ENCODE assay signal across 8 cellular contexts in genomic region chr4:51842554-51843308, GRCh38. TPM values are rescaled to one million over a fixed set of nuclear protein-coding genes. Genes with fewer than 3 reads are reported as not detected.
DNase-seq lines count a peak whose midpoint lies in the region; ATAC-seq, FAIRE-seq and TF ChIP-seq lines count a peak whose summit lies in the region.

TSS of gene DCUN1D4 (plus strand) at chr4:51843153. CDS start at chr4:51843243, 90 bp downstream.

- peaks cover 40% of the 10 kb centered on the region for H3K27me3 Mint-ChIP-seq in WTC11 (ENCODE audit: low read depth)

- peak within 1 kb of the TSS; percentile 77 for H3K4me3 ChIP-seq in AG09309 (ENCODE audit: control insufficient read depth, low read depth, low read length)
- H3K4me3 ChIP-seq in cardiac fibroblast (replicated peaks in 1 of 2; ENCODE audit: low read depth in 2 of 2, low read length in 2 of 2) = peak within 1 kb of the TSS; percentile 79 to 89
- H3K4me3 ChIP-seq in small intestine (ENCODE audit: low read depth in 1 of 2, low read length in 2 of 2) = peak within 1 kb of the TSS; percentile 79 to 92

- peak within 1 kb of the TSS; percentile 89 for H3K4me3 Mint-ChIP-seq in WTC11

- peaks cover 0 to 2% of the 10 kb centered on the region in 2 donors for H3K4me1 ChIP-seq in small intestine (ENCODE audit: control insufficient read depth in 2 of 2, insufficient read depth in 1 of 2, low read depth in 1 of 2, low read length in 1 of 2)

- no peaks in the 10 kb centered on the region for H3K27me3 ChIP-seq in small intestine (ENCODE audit: control insufficient read depth in 2 of 2, insufficient read depth in 2 of 2, low read length in 2 of 2)

- H3K9me3 ChIP-seq in small intestine (ENCODE audit: control insufficient read depth, low read depth) = no peaks in the 10 kb centered on the region

- H3K27ac ChIP-seq in small intestine (ENCODE audit: low read depth in 1 of 2, low read length in 1 of 2) = peak within 1 kb of the TSS; percentile 62 to 92

- CTCF ChIA-PET in WTC11 (lab: Charles Lee) = interaction anchor here (0.6 to 1.9 kb wide), 8 partner anchors 10 to 183 kb away, joined by 3 to 22 read pairs (median 6); no protein-coding TSS in a partner anchor

- no peaks in the 10 kb centered on the region for H3K36me3 ChIP-seq in small intestine (ENCODE audit: control insufficient read depth in 2 of 2, insufficient read depth in 2 of 2, low read length in 2 of 2)

- peak; percentile 95 for ATAC-seq in GM18909 (IDR thresholded peaks at IDR 0.05; ENCODE audit: poor library complexity, unreplicated experiment)
- peak; percentile 92 for ATAC-seq in HG03175 (IDR thresholded peaks at IDR 0.05; ENCODE audit: unreplicated experiment)
- ATAC-seq in WTC11 = peak; percentile 93

- TF ChIP-seq CTCF in AG09309 (IDR thresholded peaks at IDR 0.05; ENCODE audit: control insufficient read depth, insufficient read depth, low read depth, low read length, missing control alignments) (peak; percentile 45), WTC11 (IDR thresholded peaks at IDR 0.05) (no peak), cardiac fibroblast (IDR thresholded peaks at IDR 0.05; ENCODE audit: low read depth, low read length) (peak; percentile 37)

- DNase-seq in AG09309 (ENCODE audit: low read depth) (peak; percentile 99), NCI-H226 (peak; percentile 99), WTC11 (ENCODE audit: low spot score) (peak; percentile 100), cardiac fibroblast (ENCODE audit: low read depth in 2 of 2) (peak; percentile 100), iPS-NIHi11 (ENCODE audit: low spot score) (peak; percentile 98), small intestine (peak; percentile 100)

- POLR2A ChIA-PET in WTC11 (lab: Charles Lee) = interaction anchor here (0.9 to 1.4 kb wide), 3 partner anchors 8 to 195 kb away, joined by 4 to 6 read pairs (median 4); partner anchors contain the start of gene SGCB

- 0% methylated on average over 64 to 68 of the region's 68 CpGs for WGBS in small intestine, 3 donors

- peak within 1 kb of the TSS; percentile 47; the same call in 1 of the 2 replicates for H3K27ac Mint-ChIP-seq in WTC11

- no peaks in the 10 kb centered on the region for H3K36me3 Mint-ChIP-seq in WTC11

- peaks cover 23% of the 10 kb centered on the region for H3K4me1 Mint-ChIP-seq in WTC11

- FAIRE-seq in small intestine (lab: Jason Lieb, UNC) = peak; percentile 44

- no peaks in the 10 kb centered on the region for H3K9me3 Mint-ChIP-seq in WTC11

TF ChIP-seq in WTC11, 78 proteins besides CTCF, POLR2A, EP300 and RAD21 (continues in another document):
- TF ChIP-seq ARID4B (CRISPR knock-in tag; IDR thresholded peaks at IDR 0.05; ENCODE audit: borderline replicate concordance) = 0 out of 2 replicates have a peak, but pooled peaks have one; percentile 34
- TF ChIP-seq CREM (CRISPR knock-in tag; IDR thresholded peaks at IDR 0.05) = 0 out of 2 replicates have a peak, but pooled peaks have one; percentile 46
- TF ChIP-seq USF2 (CRISPR knock-in tag; IDR thresholded peaks at IDR 0.05) = peak; percentile 9; the same call in 1 of the 2 replicates
- peak; percentile 96 for TF ChIP-seq NFYB (CRISPR knock-in tag; conservative IDR thresholded peaks at IDR 0.05; ENCODE audit: low read depth)
- no peak for TF ChIP-seq SMAD3 (CRISPR knock-in tag; IDR thresholded peaks at IDR 0.05; ENCODE audit: borderline replicate concordance)
- no peak for TF ChIP-seq GABPB1 (CRISPR knock-in tag; IDR thresholded peaks at IDR 0.05)
- no peak for TF ChIP-seq JAZF1 (CRISPR knock-in tag; IDR thresholded peaks at IDR 0.05)
- TF ChIP-seq NR1H2 (CRISPR knock-in tag; IDR thresholded peaks at IDR 0.05) = no peak
- peak; percentile 36; the same call in 1 of the 2 replicates for TF ChIP-seq USF1 (CRISPR knock-in tag; IDR thresholded peaks at IDR 0.05)
- TF ChIP-seq SP1 (CRISPR knock-in tag; conservative IDR thresholded peaks at IDR 0.05) = peak; percentile 94
- TF ChIP-seq ZNF281 (CRISPR knock-in tag; IDR thresholded peaks at IDR 0.05) = no peak
- peak; percentile 27; the same call in 1 of the 2 replicates for TF ChIP-seq E2F5 (CRISPR knock-in tag; IDR thresholded peaks at IDR 0.05)
- no peak for TF ChIP-seq ATF1 (CRISPR knock-in tag; IDR thresholded peaks at IDR 0.05)

RNA-seq across cellular contexts. Expression of gene DCUN1D4, which starts in this region (rescaled TPM):
- total RNA-seq in WTC11 (2021) = 33.3 to 36.2 TPM (median 34.3 TPM) in 3 replicates
- polyA plus RNA-seq in small intestine = 10 to 100 TPM in 1 of 3 donors, 1 to 10 TPM in 2; 5.7 to 11.9 (median 8.1) TPM

Comparison
In these comparisons a context has a peak if more than half of its experiments do, and no peak if none do; other contexts are left out.
1. Peak in every context shown above with its lines: DNase-seq, ATAC-seq, H3K4me3 ChIP-seq and H3K27ac ChIP-seq.